17 cellular contexts compared by ENCODE assay signal in the genomic region with DNA sequence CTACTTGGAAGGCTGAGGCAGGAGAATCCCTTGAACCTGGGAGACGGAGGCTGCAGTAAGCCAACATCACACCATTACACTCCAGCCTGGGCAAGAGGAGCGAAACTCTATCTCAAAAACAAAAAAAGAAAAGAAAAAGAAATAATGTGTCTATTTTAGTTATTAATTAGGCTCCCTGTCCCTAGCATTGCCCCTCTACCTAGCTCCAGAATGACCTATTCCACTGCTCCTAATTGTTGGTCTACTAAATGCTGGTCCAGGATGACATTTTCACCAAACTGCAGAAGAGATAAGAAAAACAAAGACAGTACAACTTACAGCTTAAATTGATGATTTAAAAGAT.
A peak's percentile ranks its signal among the peaks of the same experiment; 100 is the strongest.
DNase-seq lines count a peak whose midpoint lies in the region; ATAC-seq and TF ChIP-seq lines count a peak whose summit lies in the region.
"Had no signal": no experiment of that assay in that cellular context is flagged by ENCODE, and none has a peak within 500 bp of the region (broad histone marks: within the 10 kb centered on the region; RNA-seq: fewer than 3 reads in every experiment).

No MANE protein-coding gene starts in this region.

- peak overlapping the region; percentile 59 for H3K27ac Mint-ChIP-seq in activated T-cell treated with anti-CD3 and anti-CD28 coated beads, Interleukin-2, amount 50 U/mL, for 72 hours
- peak overlapping the region; percentile 0 for H3K27ac Mint-ChIP-seq in T-helper 17 cell
- H3K27ac Mint-ChIP-seq: B cell; CD8-positive, alpha-beta T cell had no signal

- no peaks in the 10 kb centered on the region for H3K9me3 ChIP-seq in T-helper 17 cell (ENCODE audit: control insufficient read depth, low read length, poor library complexity, severe bottlenecking)
- no peaks in the 10 kb centered on the region for H3K9me3 ChIP-seq in smooth muscle cell (replicated peaks; ENCODE audit: low read depth)
- H3K9me3 ChIP-seq: BLaER1 treated with 17β-estradiol and CSF1 and Interleukin-3, amounts not matched to agents 10 nM and 100 nM had no signal

- no peak for ATAC-seq in activated T-cell treated with anti-CD3 and anti-CD28 coated beads, Interleukin-2, amount 50 U/mL, for 72 hours (replicated peaks in 1 of 2)
- no peak for ATAC-seq in activated T-cell treated with anti-CD3 and anti-CD28 coated beads, Interleukin-2, amount 50 U/mL, for 4 hours
- ATAC-seq in T-helper 17 cell (no peak), GM18511 (IDR thresholded peaks at IDR 0.05; ENCODE audit: unreplicated experiment) (no peak)
- ATAC-seq: CD8-positive, alpha-beta T cell had no signal

- H3K27me3 Mint-ChIP-seq in activated T-cell treated with anti-CD3 and anti-CD28 coated beads, Interleukin-2, amount 50 U/mL, for 72 hours (ENCODE audit: low read depth): no peaks in the 10 kb centered on the region
- H3K27me3 Mint-ChIP-seq in activated T-cell treated with anti-CD3 and anti-CD28 coated beads, Interleukin-2, amount 50 U/mL, for 4 hours (ENCODE audit: low read depth): no peaks in the 10 kb centered on the region
- no peaks in the 10 kb centered on the region for H3K27me3 Mint-ChIP-seq in T-helper 17 cell
- H3K27me3 Mint-ChIP-seq: B cell had no signal

- TF ChIP-seq CTCF in brain microvascular endothelial cell (IDR thresholded peaks at IDR 0.05; ENCODE audit: low read depth, low read length, missing control alignments) (no peak), smooth muscle cell (IDR thresholded peaks at IDR 0.05; ENCODE audit: borderline replicate concordance, insufficient read depth, poor library complexity, severe bottlenecking) (no peak)

- no peaks in the 10 kb centered on the region for H4K20me1 ChIP-seq in smooth muscle cell (ENCODE audit: low read depth)
- H4K20me1 ChIP-seq: BLaER1 treated with 17β-estradiol and CSF1 and Interleukin-3, amounts not matched to agents 10 nM and 100 nM had no signal

- no peaks in the 10 kb centered on the region for H3K4me1 ChIP-seq in smooth muscle cell (ENCODE audit: low read depth)

- 97% methylated on average over 2 of the region's 2 CpGs for WGBS in smooth muscle cell (ENCODE audit: low lambda C conversion rate)

- H3K36me3 Mint-ChIP-seq in activated T-cell treated with anti-CD3 and anti-CD28 coated beads, Interleukin-2, amount 50 U/mL, for 72 hours (ENCODE audit: insufficient read depth in 2 of 2): peaks cover 0 to 3% of the 10 kb centered on the region in 2 donors
- H3K36me3 Mint-ChIP-seq in activated T-cell treated with anti-CD3 and anti-CD28 coated beads, Interleukin-2, amount 50 U/mL, for 4 hours (ENCODE audit: insufficient read depth): peaks cover 10% of the 10 kb centered on the region
- no peaks in the 10 kb centered on the region for H3K36me3 Mint-ChIP-seq in T-helper 17 cell (ENCODE audit: low read depth)

- H3K9me3 Mint-ChIP-seq in activated T-cell treated with anti-CD3 and anti-CD28 coated beads, Interleukin-2, amount 50 U/mL, for 72 hours: peaks cover 0 to 1% of the 10 kb centered on the region in 2 donors
- H3K9me3 Mint-ChIP-seq in activated T-cell treated with anti-CD3 and anti-CD28 coated beads, Interleukin-2, amount 50 U/mL, for 4 hours: no peaks in the 10 kb centered on the region
- H3K9me3 Mint-ChIP-seq: CD8-positive, alpha-beta T cell; HFFc6 had no signal

- H2AFZ ChIP-seq in smooth muscle cell (ENCODE audit: low read depth): no peak overlapping the region

- DNase-seq in activated T-cell treated with anti-CD3 and anti-CD28 coated beads, Interleukin-2, amount 50 U/mL, for 72 hours: no peak
- no peak for DNase-seq in activated T-cell treated with anti-CD3 and anti-CD28 coated beads, Interleukin-2, amount 50 U/mL, for 4 hours
- no peak for DNase-seq in T-helper 17 cell
- DNase-seq in brain microvascular endothelial cell: no peak
- no peak for DNase-seq in smooth muscle cell (lab: John Stamatoyannopoulos, UW; ENCODE audit: unreplicated experiment)
- DNase-seq in NCI-H1436 (lab: John Stamatoyannopoulos, UW): no peak
- no peak for DNase-seq in H7
- DNase-seq: 8988T; Calu3; CD8-positive, alpha-beta T cell; DMS 273 treated with DMSO at 0.1 percent for 48 hours; GDM1; KG1 had no signal

- in situ Hi-C loops in brain microvascular endothelial cell (cut with HindIII; ENCODE audit: low pct_ligation_motif_present, low sequenced_read_pairs): no loop called here

- no peaks in the 10 kb centered on the region for H3F3A ChIP-seq in smooth muscle cell (ENCODE audit: low read depth)

- peaks cover 27% of the 10 kb centered on the region for H3K4me1 Mint-ChIP-seq in activated T-cell treated with anti-CD3 and anti-CD28 coated beads, Interleukin-2, amount 50 U/mL, for 72 hours (ENCODE audit: low read depth)
- H3K4me1 Mint-ChIP-seq in activated T-cell treated with anti-CD3 and anti-CD28 coated beads, Interleukin-2, amount 50 U/mL, for 4 hours (ENCODE audit: low read depth): peaks cover 12% of the 10 kb centered on the region
- peaks cover 16% of the 10 kb centered on the region for H3K4me1 Mint-ChIP-seq in T-helper 17 cell

- H3K4me3 ChIP-seq in brain microvascular endothelial cell (ENCODE audit: low read depth, low read length) (no peak overlapping the region), smooth muscle cell (no peak overlapping the region), H7 (ENCODE audit: insufficient read depth, low read depth, low read length) (no peak overlapping the region)
- H3K4me3 ChIP-seq: BLaER1 treated with 17β-estradiol and CSF1 and Interleukin-3, amounts not matched to agents 10 nM and 100 nM had no signal

- H3K27me3 ChIP-seq in brain microvascular endothelial cell (replicated peaks): no peaks in the 10 kb centered on the region
- H3K27me3 ChIP-seq in smooth muscle cell (ENCODE audit: low read depth): no peaks in the 10 kb centered on the region
- H3K27me3 ChIP-seq in H7 (ENCODE audit: control insufficient read depth, insufficient read depth, low read length): no peaks in the 10 kb centered on the region
- H3K27me3 ChIP-seq: BLaER1 treated with 17β-estradiol and CSF1 and Interleukin-3, amounts not matched to agents 10 nM and 100 nM had no signal

- no peak overlapping the region for H3K4me2 ChIP-seq in smooth muscle cell

- H3K36me3 ChIP-seq in brain microvascular endothelial cell (replicated peaks) (no peaks in the 10 kb centered on the region), smooth muscle cell (ENCODE audit: low read depth) (no peaks in the 10 kb centered on the region), H7 (replicated peaks; ENCODE audit: control insufficient read depth, insufficient read depth, low read length) (no peaks in the 10 kb centered on the region)

- H3K79me2 ChIP-seq in smooth muscle cell (ENCODE audit: low read depth): no peaks in the 10 kb centered on the region

- no peak overlapping the region for H3K4me3 Mint-ChIP-seq in activated T-cell treated with anti-CD3 and anti-CD28 coated beads, Interleukin-2, amount 50 U/mL, for 72 hours
- H3K4me3 Mint-ChIP-seq in activated T-cell treated with anti-CD3 and anti-CD28 coated beads, Interleukin-2, amount 50 U/mL, for 4 hours: no peak overlapping the region
- H3K4me3 Mint-ChIP-seq in T-helper 17 cell: no peak overlapping the region
- H3K4me3 Mint-ChIP-seq: B cell; CD8-positive, alpha-beta T cell; HFFc6 had no signal

- H3K27ac ChIP-seq in brain microvascular endothelial cell: peak overlapping the region; percentile 28
- peak overlapping the region; percentile 32 for H3K27ac ChIP-seq in smooth muscle cell (ENCODE audit: low read depth)

- no peak overlapping the region for H3K9ac ChIP-seq in smooth muscle cell (ENCODE audit: low read depth)
- H3K9ac ChIP-seq: BLaER1 treated with 17β-estradiol and CSF1 and Interleukin-3, amounts not matched to agents 10 nM and 100 nM had no signal
